8 cellular contexts compared by ENCODE assay signal in genomic region chr3:141486416-141486734, GRCh38. TPM values are rescaled to one million over a fixed set of nuclear protein-coding genes. Genes with fewer than 3 reads are reported as not detected.
DNase-seq lines count a peak whose midpoint lies in the region; ATAC-seq, FAIRE-seq and TF ChIP-seq lines count a peak whose summit lies in the region.

No MANE protein-coding gene starts in this region.

- peak; percentile 75 for DNase-seq in Caki2 (ENCODE audit: low read depth)
- peak; percentile 40 for DNase-seq in NT2/D1 (ENCODE audit: low read depth, low spot score)
- DNase-seq in effector memory CD4-positive, alpha-beta T cell: no peak
- DNase-seq in neural progenitor cell (ENCODE audit: low spot score): no peak
- no peak for DNase-seq in GM19239 (ENCODE audit: insufficient read length, low spot score)
- no peak for DNase-seq in NCI-H2196 (lab: John Stamatoyannopoulos, UW; ENCODE audit: unreplicated experiment)
- no peak for DNase-seq in GM13976 (ENCODE audit: low spot score)

- TF ChIP-seq CTCF in neural progenitor cell (IDR thresholded peaks at IDR 0.05): no peak
- TF ChIP-seq CTCF in GM13976 (IDR thresholded peaks at IDR 0.05; ENCODE audit: borderline replicate concordance, control extremely low read depth, extremely low read depth, insufficient read depth, missing control alignments): no peak

- no peaks in the 10 kb centered on the region for H3K36me3 Mint-ChIP-seq in neural progenitor cell

- no peak overlapping the region for H3K9ac ChIP-seq in NT2/D1 (ENCODE audit: insufficient read length, low read depth)
- H3K9ac ChIP-seq in neural progenitor cell: no peak overlapping the region

- in situ Hi-C loops in Caki2 (cut with HindIII; ENCODE audit: low pct_unique_long_range_greater_than_20kb, low sequenced_read_pairs): no loop called here
- in situ Hi-C loops in GM13976 (cut with MboI; ENCODE audit: low sequenced_read_pairs, unreplicated experiment): no loop called here

- H3K27ac ChIP-seq in effector memory CD4-positive, alpha-beta T cell (ENCODE audit: insufficient read depth, low read length, poor library complexity, severe bottlenecking): peak overlapping the region; percentile 53
- peak overlapping the region; percentile 75 for H3K27ac ChIP-seq in neural progenitor cell

- H3K9me3 Mint-ChIP-seq in neural progenitor cell: no peaks in the 10 kb centered on the region

- H3K4me3 ChIP-seq in NT2/D1 (ENCODE audit: insufficient read length, low read depth): peak overlapping the region; percentile 37
- peak overlapping the region; percentile 36 for H3K4me3 ChIP-seq in effector memory CD4-positive, alpha-beta T cell (ENCODE audit: insufficient read depth, low read depth, low read length, poor library complexity, severe bottlenecking)
- H3K4me3 ChIP-seq in neural progenitor cell: peak overlapping the region; percentile 43

- H3K9me3 ChIP-seq in NT2/D1 (ENCODE audit: insufficient read depth, low read length) (no peaks in the 10 kb centered on the region), neural progenitor cell (ENCODE audit: low read depth) (no peaks in the 10 kb centered on the region)
- no peaks in the 10 kb centered on the region for H3K9me3 ChIP-seq in effector memory CD4-positive, alpha-beta T cell (ENCODE audit: control insufficient read depth, low read length)

- peaks cover 30% of the 10 kb centered on the region for H3F3A ChIP-seq in neural progenitor cell (ENCODE audit: low read depth)

- H3K4me1 Mint-ChIP-seq in neural progenitor cell: peaks cover 20% of the 10 kb centered on the region

- peaks cover 38% of the 10 kb centered on the region for H3K79me2 ChIP-seq in neural progenitor cell (ENCODE audit: low read depth)

- peaks cover 7% of the 10 kb centered on the region for H3K27me3 Mint-ChIP-seq in neural progenitor cell (ENCODE audit: insufficient read depth, low read depth)

- peaks cover 5% of the 10 kb centered on the region for H3K36me3 ChIP-seq in NT2/D1 (ENCODE audit: insufficient read depth, insufficient read length, low read length)
- H3K36me3 ChIP-seq in effector memory CD4-positive, alpha-beta T cell (ENCODE audit: control insufficient read depth, insufficient read depth, low read length): no peaks in the 10 kb centered on the region
- no peaks in the 10 kb centered on the region for H3K36me3 ChIP-seq in neural progenitor cell

- H3K4me1 ChIP-seq in NT2/D1 (ENCODE audit: insufficient read depth, insufficient read length) (no peaks in the 10 kb centered on the region), neural progenitor cell (peaks cover 23% of the 10 kb centered on the region)
- peaks cover 34% of the 10 kb centered on the region for H3K4me1 ChIP-seq in effector memory CD4-positive, alpha-beta T cell (ENCODE audit: control insufficient read depth, insufficient read depth, low read length, poor library complexity, severe bottlenecking)

- peak overlapping the region; percentile 92 for H3K27ac Mint-ChIP-seq in neural progenitor cell

- H4K20me1 ChIP-seq in neural progenitor cell (ENCODE audit: low read depth): peaks cover 35% of the 10 kb centered on the region

- peak overlapping the region; percentile 94 for H2AFZ ChIP-seq in neural progenitor cell (replicated peaks)

- peak overlapping the region; percentile 49 for H3K4me2 ChIP-seq in neural progenitor cell

- H3K4me3 Mint-ChIP-seq in neural progenitor cell: peak overlapping the region; percentile 89

- ATAC-seq in GM19035 (IDR thresholded peaks at IDR 0.05; ENCODE audit: unreplicated experiment): no peak

- no peak for FAIRE-seq in GM19239 (lab: Jason Lieb, UNC)

- H3K27me3 ChIP-seq in NT2/D1 (ENCODE audit: insufficient read depth, insufficient read length): no peaks in the 10 kb centered on the region
- H3K27me3 ChIP-seq in effector memory CD4-positive, alpha-beta T cell (replicated peaks; ENCODE audit: control insufficient read depth, insufficient read depth, low read length, poor library complexity, severe bottlenecking): no peaks in the 10 kb centered on the region
- H3K27me3 ChIP-seq in neural progenitor cell: no peaks in the 10 kb centered on the region

RNA-seq across cellular contexts. Expression of gene RASA2, which starts 0.5 kb away (rescaled TPM):
- total RNA-seq in Caki2 (2014; rRNA removed; shearing (Covaris generic); ENCODE audit: low replicate concordance): 2.0 and 2.4 TPM in 2 replicates
- 40.3 and 48.4 TPM in 2 replicates for total RNA-seq in neural progenitor cell (ENCODE audit: low replicate concordance)

Comparison
In these comparisons a context has a peak if more than half of its experiments do, and no peak if none do; other contexts are left out.
1. DNase-seq: peak in Caki2 (single experiment) and NT2/D1 (single experiment); none in effector memory CD4-positive, alpha-beta T cell (0 of 3), neural progenitor cell (single experiment), GM19239 (single experiment), NCI-H2196 (single experiment) and GM13976 (single experiment).
2. RNA of gene RASA2, which starts 0.5 kb away (total RNA-seq): 40.3 to 48.4 TPM in neural progenitor cell; 2.0 to 2.4 TPM in Caki2; every median in the first group is over 10 times any median in the second.
3. Peak in every context shown above with its lines, with median percentiles within 50 percentile points of each other: H3K4me3 ChIP-seq.